ENCODE assay signal across 32 cellular contexts in the genomic region with DNA sequence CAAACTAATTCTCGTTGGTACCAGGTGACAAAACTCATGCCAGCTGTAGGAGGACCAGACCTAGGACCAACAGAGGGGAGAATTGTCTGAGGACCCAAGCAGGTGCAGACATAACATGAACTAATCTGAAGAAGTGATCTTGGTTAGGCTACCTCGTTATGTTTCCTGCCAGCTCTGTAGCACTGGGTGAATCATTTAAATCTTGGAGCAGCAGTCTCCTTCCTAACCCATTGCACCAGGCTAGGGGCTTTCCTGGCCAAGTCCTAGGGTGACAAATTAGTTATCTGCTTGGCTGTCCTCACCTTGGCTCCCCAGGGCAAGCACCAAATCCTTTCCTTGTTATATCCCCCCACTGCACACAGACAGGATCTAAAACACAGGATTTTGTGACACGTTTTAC.
"Had no signal": no experiment of that assay in that cellular context is flagged by ENCODE, and none has a peak within 500 bp of the region (broad histone marks: within the 10 kb centered on the region; RNA-seq: fewer than 3 reads in every experiment).

No MANE protein-coding gene starts in this region.

- ATAC-seq: esophagus mucosa; heart left ventricle; left lung; lower lobe of right lung; naive thymus-derived CD8-positive, alpha-beta T cell; sciatic nerve; stimulated activated naive CD8-positive, alpha-beta T cell treated with anti-CD3 and anti-CD28 coated beads, Interleukin-15, Interleukin-2, amounts not matched to agents 100 U/mL and 50 U/mL, for 24 hours had no signal

- H3K4me3 Mint-ChIP-seq: activated CD4-positive, alpha-beta memory T cell treated with anti-CD3 and anti-CD28 coated beads for 36 hours; activated CD4-positive, alpha-beta T cell treated with anti-CD3 and anti-CD28 coated beads, Interleukin-2, amount 10 ng/mL, durations not matched to agents 24 days and 14 days; activated naive CD4-positive, alpha-beta T cell treated with anti-CD3 and anti-CD28 coated beads, Interleukin-2, amount 10 ng/mL, durations not matched to agents 7 days and 5 days; activated naive CD8-positive, alpha-beta T cell treated with anti-CD3 and anti-CD28 coated beads, Interleukin-2, amount 10 ng/mL, durations not matched to agents 7 days and 5 days; activated T-helper 1 cell treated with anti-CD3 and anti-CD28 coated beads, Interleukin-12 subunit alpha, Interleukin-12 subunit beta, Interleukin-2, Interleukin-4 antibody, amounts not matched to agents 30 ng/mL and 10 ng/mL and 1 ng/mL, durations not matched to agents 14 hours and 24 hours and 36 hours; naive thymus-derived CD8-positive, alpha-beta T cell; neural crest cell had no signal

- H3K27ac ChIP-seq: ascending aorta, brain microvascular endothelial cell, heart left ventricle, left lung, lower lobe of right lung, skin epidermis, testis, transverse colon, WERI-Rb-1 had no signal

- H3K27me3 ChIP-seq: ascending aorta, brain microvascular endothelial cell, heart left ventricle, left lung, testis, transverse colon had no signal

- H3K36me3 ChIP-seq: ascending aorta, brain microvascular endothelial cell, heart left ventricle, left lung, lower lobe of right lung, transverse colon, WERI-Rb-1 had no signal

- H3K4me1 ChIP-seq: testis, transverse colon had no signal

- H3K36me3 Mint-ChIP-seq: activated CD4-positive, alpha-beta memory T cell treated with anti-CD3 and anti-CD28 coated beads for 36 hours; activated naive CD4-positive, alpha-beta T cell treated with anti-CD3 and anti-CD28 coated beads, Interleukin-2, amount 10 ng/mL, durations not matched to agents 7 days and 5 days had no signal

- H3K9me3 ChIP-seq: ascending aorta, left lung, lower lobe of right lung, testis, transverse colon had no signal

- H3K4me3 ChIP-seq: ascending aorta, heart left ventricle, left lung, lower lobe of right lung, skin epidermis, testis, transverse colon had no signal

- H3K27ac Mint-ChIP-seq: activated CD4-positive, alpha-beta memory T cell treated with anti-CD3 and anti-CD28 coated beads for 36 hours; activated CD4-positive, alpha-beta T cell treated with anti-CD3 and anti-CD28 coated beads, Interleukin-2, amount 10 ng/mL, durations not matched to agents 24 days and 14 days; activated naive CD8-positive, alpha-beta T cell treated with anti-CD3 and anti-CD28 coated beads, Interleukin-2, amount 10 ng/mL, durations not matched to agents 7 days and 5 days; activated T-helper 1 cell treated with anti-CD3 and anti-CD28 coated beads, Interleukin-12 subunit alpha, Interleukin-12 subunit beta, Interleukin-2, Interleukin-4 antibody, amounts not matched to agents 30 ng/mL and 10 ng/mL and 1 ng/mL, durations not matched to agents 14 hours and 24 hours and 36 hours; naive thymus-derived CD8-positive, alpha-beta T cell had no signal

- DNase-seq: activated CD4-positive, alpha-beta memory T cell treated with anti-CD3 and anti-CD28 coated beads for 36 hours; activated CD4-positive, alpha-beta T cell treated with anti-CD3 and anti-CD28 coated beads, Interleukin-2, amount 10 ng/mL, durations not matched to agents 24 days and 14 days; activated CD4-positive, CD25-positive, alpha-beta regulatory T cell treated with anti-CD3 and anti-CD28 coated beads, Interleukin-2, amount 50 U/mL, for 72 hours; activated CD8-positive, alpha-beta memory T cell treated with anti-CD3 and anti-CD28 coated beads, Interleukin-2, amount 50 U/mL, for 4 hours; activated effector memory CD4-positive, alpha-beta T cell treated with anti-CD3 and anti-CD28 coated beads, Interleukin-2, amount 50 U/mL, for 16 hours; activated naive CD4-positive, alpha-beta T cell treated with anti-CD3 and anti-CD28 coated beads, Interleukin-2, amount 10 ng/mL, durations not matched to agents 7 days and 5 days; activated naive CD8-positive, alpha-beta T cell treated with anti-CD3 and anti-CD28 coated beads, Interleukin-2, amount 10 ng/mL, durations not matched to agents 7 days and 5 days; activated T-cell treated with anti-CD3 and anti-CD28 coated beads, Interleukin-2, amount 50 U/mL, for 1 hour; brain microvascular endothelial cell; cortex of kidney; foreskin fibroblast; heart left ventricle; hypothalamus; kidney glomerular epithelial cell; left lung; lower lobe of right lung; mesenchymal stem cell; naive thymus-derived CD8-positive, alpha-beta T cell; posterior cingulate gyrus; stimulated activated CD4-positive, alpha-beta T cell treated with anti-CD3 and anti-CD28 coated beads, Interleukin-12 subunit alpha, Interleukin-12 subunit beta, amount 100 ng/mL, for 4 hours; stimulated activated CD4-positive, alpha-beta T cell treated with anti-CD3 and anti-CD28 coated beads, Interleukin-4, amount 100 ng/mL, for 1 hour; stimulated activated naive CD8-positive, alpha-beta T cell treated with anti-CD3 and anti-CD28 coated beads, Interleukin-15, Interleukin-2, amounts not matched to agents 100 U/mL and 50 U/mL, for 24 hours; T-helper 9 cell; testis; transverse colon; WERI-Rb-1 had no signal

- H3K9me3 Mint-ChIP-seq: activated naive CD4-positive, alpha-beta T cell treated with anti-CD3 and anti-CD28 coated beads, Interleukin-2, amount 10 ng/mL, durations not matched to agents 7 days and 5 days had no signal
